Comparison of ENCODE assay signal across 8 cellular contexts in genomic region chr16:14918504-14918903, GRCh38. TPM values are rescaled to one million over a fixed set of nuclear protein-coding genes. Genes with fewer than 3 reads are reported as not detected.
DNase-seq lines count a peak whose midpoint lies in the region; ATAC-seq and TF ChIP-seq lines count a peak whose summit lies in the region.
"Not testable (repeated sequence)": the region's sequence is repeated elsewhere in the genome, so short reads cannot be mapped to it uniquely, and the experiment has no call there.

No MANE protein-coding gene starts in this region.

- H3K9me3 Mint-ChIP-seq in chondrocyte (ENCODE audit: low read depth): not testable (repeated sequence)

- not testable (repeated sequence) for H3K9me3 ChIP-seq in RWPE2 (ENCODE audit: severe bottlenecking); osteoblast (ENCODE audit: low read depth, low read length); sigmoid colon

- H3K27ac ChIP-seq in RWPE2 (ENCODE audit: poor library complexity, severe bottlenecking); osteoblast (ENCODE audit: low read depth, low read length); sigmoid colon: not testable (repeated sequence)

- not testable (repeated sequence) for H3K27ac Mint-ChIP-seq in chondrocyte (ENCODE audit: unreplicated experiment)

- 67 to 76% methylated on average over 3 to 8 of the region's 21 CpGs for WGBS in lower leg skin, 2 donors
- WGBS in sigmoid colon, 2 donors: 59 to 90% methylated on average over 19 of the region's 21 CpGs

- H3K79me2 ChIP-seq in osteoblast (ENCODE audit: insufficient read depth, low read length): not testable (repeated sequence)

- H3K4me3 ChIP-seq in RWPE2 (ENCODE audit: severe bottlenecking); lower leg skin (ENCODE audit: low read depth, poor library complexity, severe bottlenecking); osteoblast (ENCODE audit: insufficient read depth, low read length); sigmoid colon: not testable (repeated sequence)

- ATAC-seq in RWPE2 (ENCODE audit: low read depth); left cardiac atrium: not testable (repeated sequence)

- not testable (repeated sequence) for TF ChIP-seq POLR2A in lower leg skin (IDR thresholded peaks at IDR 0.05); sigmoid colon (IDR thresholded peaks at IDR 0.05)

- DNase-seq in GM03348 (ENCODE audit: low spot score) (peak; percentile 7), RWPE2 (ENCODE audit: low spot score) (peak; percentile 38), chondrocyte (ENCODE audit: low spot score) (peak; percentile 98), left cardiac atrium (peak; percentile 16), lower leg skin (ENCODE audit: low spot score in 2 of 2) (peak; percentile 15 to 74), osteoblast (ENCODE audit: insufficient read length, low spot score, missing footprints) (peak; percentile 5), sigmoid colon (peak; percentile 58), ureter (ENCODE audit: low spot score) (peak; percentile 42)

- H3K27me3 Mint-ChIP-seq in chondrocyte (ENCODE audit: low read depth): not testable (repeated sequence)

- not testable (repeated sequence) for H3K36me3 Mint-ChIP-seq in chondrocyte (ENCODE audit: low read depth)

- not testable (repeated sequence) for H3K4me1 Mint-ChIP-seq in chondrocyte (ENCODE audit: low read depth)

- H3K27me3 ChIP-seq in RWPE2 (ENCODE audit: insufficient read depth, poor library complexity, severe bottlenecking); osteoblast (ENCODE audit: insufficient read depth, low read length); sigmoid colon: not testable (repeated sequence)

- TF ChIP-seq CTCF in RWPE2 (IDR thresholded peaks at IDR 0.05; ENCODE audit: poor library complexity, severe bottlenecking); chondrocyte (IDR thresholded peaks at IDR 0.05); lower leg skin (IDR thresholded peaks at IDR 0.05); osteoblast (IDR thresholded peaks at IDR 0.05; ENCODE audit: extremely low read depth, low read depth, low read length); sigmoid colon (IDR thresholded peaks at IDR 0.05): not testable (repeated sequence)

- not testable (repeated sequence) for H4K20me1 ChIP-seq in osteoblast (ENCODE audit: insufficient read depth, low read length)

- H2AFZ ChIP-seq in osteoblast (ENCODE audit: low read length): not testable (repeated sequence)

- H3K36me3 ChIP-seq in RWPE2 (ENCODE audit: low read depth); osteoblast (ENCODE audit: insufficient read depth, low read length); sigmoid colon: not testable (repeated sequence)

- H3K4me1 ChIP-seq in RWPE2 (ENCODE audit: insufficient read depth, poor library complexity, severe bottlenecking); osteoblast (ENCODE audit: insufficient read depth, low read length); sigmoid colon: not testable (repeated sequence)

- intact Hi-C loops in left cardiac atrium (cut with DNase I); lower leg skin (cut with DNase I; ENCODE audit: low total_unique reads); sigmoid colon (cut with DNase I): not testable (repeated sequence)

- H3K4me2 ChIP-seq in osteoblast (ENCODE audit: insufficient read depth, low read length): not testable (repeated sequence)

- H3K4me3 Mint-ChIP-seq in chondrocyte (ENCODE audit: unreplicated experiment): not testable (repeated sequence)

- not testable (repeated sequence) for TF ChIP-seq EP300 in sigmoid colon (IDR thresholded peaks at IDR 0.05)

RNA-seq across cellular contexts. Expression of gene NPIPA1, which starts 18.7 kb away (rescaled TPM):
- total RNA-seq in chondrocyte: 119 to 145 TPM (median 143 TPM) in 3 replicates
- 10 to 100 TPM; 52.2 to 56.3 TPM for total RNA-seq in left cardiac atrium
- total RNA-seq in lower leg skin: 10 to 100 TPM; 43.1 to 74.3 (median 57.7) TPM
- total RNA-seq in osteoblast: 52.1 and 56.9 TPM in 2 replicates
- total RNA-seq in sigmoid colon: 100 to 1,000 TPM in 1 of 4 donors, 10 to 100 TPM in 3; 36.0 to 152 (median 62.9) TPM
- polyA plus RNA-seq in sigmoid colon: 10 to 100 TPM in 2 of 3 donors, 1 to 10 TPM in 1; 8.1 to 51.4 (median 17.4) TPM
- total RNA-seq in ureter: 158 TPM

RNA-seq across cellular contexts. Expression of gene PDXDC1, which starts 56.3 kb away (rescaled TPM):
- total RNA-seq in chondrocyte (120 to 156 TPM (median 125 TPM) in 3 replicates), left cardiac atrium (100 to 1,000 TPM in 1 of 2 donors, 10 to 100 TPM in 1; 73.8 to 103 TPM), lower leg skin (10 to 100 TPM; 38.2 to 63.0 (median 50.1) TPM), osteoblast (82.5 and 90.5 TPM in 2 replicates), sigmoid colon (10 to 100 TPM; 46.4 to 57.3 (median 52.2) TPM), ureter (133 TPM)
- 100 to 1,000 TPM in 1 of 3 donors, 10 to 100 TPM in 2; 94.3 to 112 (median 99.6) TPM for polyA plus RNA-seq in sigmoid colon

Comparison
In these comparisons a context has a peak if more than half of its experiments do, and no peak if none do; other contexts are left out.
1. DNase-seq: peak in every context shown above with its lines; median percentile 98 in chondrocyte; 58 in sigmoid colon; 44 in lower leg skin; 42 in ureter; 38 in RWPE2; 16 in left cardiac atrium; 7 in GM03348; 5 in osteoblast.